ENCODE assay signal across 1 cellular context in the genomic region with DNA sequence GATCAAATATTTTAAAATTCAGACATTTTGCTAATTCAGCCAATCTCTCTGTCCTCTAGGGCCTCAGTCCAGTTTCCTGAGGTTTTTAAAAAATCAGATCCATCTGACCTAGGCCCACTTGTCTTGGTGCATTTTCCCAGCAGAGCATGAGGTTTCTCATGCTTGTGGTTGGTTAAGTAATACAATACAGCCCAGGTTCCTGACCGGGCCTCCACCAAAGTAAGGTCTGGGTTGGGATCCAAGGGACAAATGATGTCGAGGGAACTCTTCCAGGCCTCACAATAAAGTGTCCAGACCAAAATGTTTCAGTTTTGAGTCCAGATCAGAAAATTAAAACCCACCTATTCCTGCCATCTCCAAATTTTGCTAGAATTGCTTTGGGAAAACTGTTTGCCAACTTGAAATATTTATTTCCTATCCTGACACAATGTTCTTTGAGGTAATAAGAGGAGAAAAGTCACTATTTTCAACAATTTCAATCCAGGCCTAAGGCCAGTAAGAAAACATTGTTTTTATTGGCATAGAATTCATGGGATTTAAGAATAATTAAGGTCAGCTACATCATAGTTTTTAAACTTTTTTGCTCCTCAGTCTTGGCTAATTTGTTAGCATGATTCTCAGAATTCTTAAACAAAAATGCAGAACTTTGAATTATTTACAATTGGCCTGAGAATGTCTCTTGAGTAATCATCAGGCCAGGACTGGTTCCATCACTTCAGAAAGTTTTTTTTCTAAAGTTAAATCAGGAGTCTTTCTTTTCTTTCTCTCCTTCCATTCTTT.
TF ChIP-seq lines count a peak whose summit lies in the region.

No MANE protein-coding gene starts in this region.

TF ChIP-seq in SK-N-SH, 30 proteins besides CTCF, POLR2A, EP300 and RAD21 (continued from another document):
- TF ChIP-seq, protein P1, sequence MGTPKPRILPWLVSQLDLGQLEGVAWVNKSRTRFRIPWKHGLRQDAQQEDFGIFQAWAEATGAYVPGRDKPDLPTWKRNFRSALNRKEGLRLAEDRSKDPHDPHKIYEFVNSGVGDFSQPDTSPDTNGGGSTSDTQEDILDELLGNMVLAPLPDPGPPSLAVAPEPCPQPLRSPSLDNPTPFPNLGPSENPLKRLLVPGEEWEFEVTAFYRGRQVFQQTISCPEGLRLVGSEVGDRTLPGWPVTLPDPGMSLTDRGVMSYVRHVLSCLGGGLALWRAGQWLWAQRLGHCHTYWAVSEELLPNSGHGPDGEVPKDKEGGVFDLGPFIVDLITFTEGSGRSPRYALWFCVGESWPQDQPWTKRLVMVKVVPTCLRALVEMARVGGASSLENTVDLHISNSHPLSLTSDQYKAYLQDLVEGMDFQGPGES (IDR thresholded peaks at IDR 0.05; ENCODE audit: low read depth, low read length), result no peak
- TF ChIP-seq YY1 (IDR thresholded peaks at IDR 0.05; ENCODE audit: low read depth) (no peak), RFX5 (IDR thresholded peaks at IDR 0.05; ENCODE audit: low read length) (no peak), MEF2A (IDR thresholded peaks at IDR 0.05; ENCODE audit: borderline replicate concordance, low read depth) (no peak), TEAD4 (IDR thresholded peaks at IDR 0.05; ENCODE audit: borderline replicate concordance, insufficient read depth) (no peak), RCOR1 (IDR thresholded peaks at IDR 0.05; ENCODE audit: low read length) (no peak), TAF1 (IDR thresholded peaks at IDR 0.05; ENCODE audit: borderline replicate concordance, low read depth, low read length) (no peak), TCF12 (IDR thresholded peaks at IDR 0.05) (no peak), MXI1 (IDR thresholded peaks at IDR 0.05; ENCODE audit: low read depth, low read length) (no peak), FOSL2 (IDR thresholded peaks at IDR 0.05; ENCODE audit: borderline replicate concordance, low read depth) (no peak)
- TF ChIP-seq, protein P2, sequence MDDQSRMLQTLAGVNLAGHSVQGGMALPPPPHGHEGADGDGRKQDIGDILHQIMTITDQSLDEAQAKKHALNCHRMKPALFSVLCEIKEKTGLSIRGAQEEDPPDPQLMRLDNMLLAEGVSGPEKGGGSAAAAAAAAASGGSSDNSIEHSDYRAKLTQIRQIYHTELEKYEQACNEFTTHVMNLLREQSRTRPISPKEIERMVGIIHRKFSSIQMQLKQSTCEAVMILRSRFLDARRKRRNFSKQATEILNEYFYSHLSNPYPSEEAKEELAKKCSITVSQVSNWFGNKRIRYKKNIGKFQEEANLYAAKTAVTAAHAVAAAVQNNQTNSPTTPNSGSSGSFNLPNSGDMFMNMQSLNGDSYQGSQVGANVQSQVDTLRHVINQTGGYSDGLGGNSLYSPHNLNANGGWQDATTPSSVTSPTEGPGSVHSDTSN (IDR thresholded peaks at IDR 0.05), result no peak
